In the genomic region with DNA sequence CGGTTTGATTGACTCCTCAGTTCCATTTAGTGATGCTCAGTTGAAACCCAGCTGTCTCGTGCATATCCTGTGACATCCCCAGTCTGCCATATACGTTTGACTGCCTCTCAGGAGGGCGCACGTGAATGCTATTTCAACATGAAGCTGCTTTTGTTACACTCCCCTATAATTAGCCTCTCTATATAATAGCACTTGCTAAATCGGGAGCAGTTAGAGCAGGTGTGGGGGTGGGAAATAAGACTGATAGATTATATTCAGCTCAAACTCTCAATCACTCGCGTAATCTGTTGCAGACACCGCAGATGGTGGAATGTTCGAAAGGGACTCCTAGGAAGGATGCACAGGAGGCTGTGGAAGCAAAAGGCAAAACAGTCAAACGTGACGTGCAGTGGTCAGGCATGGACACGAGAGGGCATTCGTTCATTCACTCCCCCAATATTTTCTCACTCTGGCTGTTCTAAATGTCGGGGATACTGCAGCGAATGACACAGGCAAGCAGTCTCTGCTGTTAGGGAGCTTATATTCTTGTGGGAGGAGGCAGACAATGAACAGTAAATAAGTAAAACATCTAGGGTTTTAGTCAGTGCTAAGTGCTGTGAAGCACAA, we compare ENCODE assay signal across 20 cellular contexts.
A peak's percentile ranks its signal among the peaks of the same experiment; 100 is the strongest.
DNase-seq lines count a peak whose midpoint lies in the region; ATAC-seq lines count a peak whose summit lies in the region.
"Had no signal": no experiment of that assay in that cellular context is flagged by ENCODE, and none has a peak within 500 bp of the region (broad histone marks: within the 10 kb centered on the region; RNA-seq: fewer than 3 reads in every experiment).

No MANE protein-coding gene starts in this region.

- ATAC-seq in HG03039 (IDR thresholded peaks at IDR 0.05; ENCODE audit: unreplicated experiment) = no peak
- ATAC-seq: activated T-helper 17 cell treated with anti-CD3 and anti-CD28 coated beads, Interleukin-2, amount 50 U/mL, for 72 hours; HCT116; left colon; right lobe of liver had no signal

- DNase-seq in COR-L47 (lab: John Stamatoyannopoulos, UW) (peak; percentile 79), NCI-H1436 (lab: John Stamatoyannopoulos, UW) (peak; percentile 94), NCI-H524 treated with DMSO at 0.1 percent for 48 hours (lab: John Stamatoyannopoulos, UW) (peak; percentile 1), fibroblast of peridontal ligament (ENCODE audit: extremely low read depth) (peak; percentile 2), CD1c-positive myeloid dendritic cell (ENCODE audit: extremely low spot score) (no peak), hypothalamus (lab: John Stamatoyannopoulos, UW) (no peak)
- no peak for DNase-seq in activated CD4-positive, alpha-beta T cell treated with anti-CD3 and anti-CD28 coated beads for 48 hours
- DNase-seq: activated B cell treated with CpG ODN at 0.5 μM for 24 hours; AML-193; cerebellar nuclear complex; DMS 273 treated with DMSO at 0.1 percent for 48 hours; left colon; MG63; NCI-H526 treated with DMSO at 0.1 percent for 48 hours; occipital lobe; right lobe of liver; stimulated activated CD4-positive, alpha-beta T cell treated with anti-CD3 and anti-CD28 coated beads, Interleukin-2, amount 100 ng/mL, for 24 hours had no signal

Comparison
In these comparisons a context has a peak if more than half of its experiments do, and no peak if none do; other contexts are left out.
1. DNase-seq: peak in COR-L47 (single experiment), NCI-H1436 (single experiment), NCI-H524 treated with DMSO at 0.1 percent for 48 hours (single experiment) and fibroblast of peridontal ligament (single experiment); none in CD1c-positive myeloid dendritic cell (single experiment), activated CD4-positive, alpha-beta T cell treated with anti-CD3 and anti-CD28 coated beads for 48 hours (single experiment) and hypothalamus (0 of 51).